Comparison of ENCODE assay signal across 9 cellular contexts in the genomic region with DNA sequence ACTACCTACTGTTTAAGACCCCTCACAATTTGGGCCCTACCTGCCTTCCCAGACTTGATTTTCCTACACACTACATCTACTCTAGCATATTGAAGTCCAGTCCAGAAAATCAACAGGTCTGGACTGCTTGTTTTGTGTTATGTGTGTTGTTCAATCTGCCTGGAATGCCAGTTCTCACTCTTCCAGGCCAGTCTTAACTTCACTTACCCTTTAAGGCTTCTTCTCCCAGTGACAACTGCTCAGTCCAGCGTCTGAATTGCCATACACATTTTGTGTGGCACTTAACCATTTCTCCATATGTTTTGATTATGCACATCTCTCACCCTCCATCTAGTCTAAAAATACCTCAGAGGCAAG. TPM values are rescaled to one million over a fixed set of nuclear protein-coding genes. Genes with fewer than 3 reads are reported as not detected.
DNase-seq lines count a peak whose midpoint lies in the region; ATAC-seq, FAIRE-seq and TF ChIP-seq lines count a peak whose summit lies in the region.
"Had no signal": no experiment of that assay in that cellular context is flagged by ENCODE, and none has a peak within 500 bp of the region (broad histone marks: within the 10 kb centered on the region; RNA-seq: fewer than 3 reads in every experiment).

No MANE protein-coding gene starts in this region.

- H3K36me3 ChIP-seq in HEK293 (ENCODE audit: control insufficient read depth in 2 of 2, insufficient read depth in 1 of 2, low read length in 2 of 2): peaks cover 40 to 48% of the 10 kb centered on the region in 2 experiments
- peaks cover 26% of the 10 kb centered on the region for H3K36me3 ChIP-seq in iPS-20b (ENCODE audit: insufficient read depth, low read depth, low read length)
- H3K36me3 ChIP-seq: adrenal gland had no signal

- peak overlapping the region; percentile 77 for H3K27ac Mint-ChIP-seq in activated T-helper 2 cell treated with anti-CD3 and anti-CD28 coated beads, Interferon-gamma antibody, Interleukin-2, Interleukin-4, amounts not matched to agents 10 μg/mL and 5 μg/mL and 100 μg/mL, durations not matched to agents 14 hours and 24 hours and 36 hours

- FAIRE-seq in A549 (lab: Jason Lieb, UNC): no peak

- no peak for TF ChIP-seq POLR2A in A549 (IDR thresholded peaks at IDR 0.05; ENCODE audit: low read length)

- peaks cover 41% of the 10 kb centered on the region for H3K36me3 Mint-ChIP-seq in activated T-helper 2 cell treated with anti-CD3 and anti-CD28 coated beads, Interferon-gamma antibody, Interleukin-2, Interleukin-4, amounts not matched to agents 10 μg/mL and 5 μg/mL and 100 μg/mL, durations not matched to agents 14 hours and 24 hours and 36 hours (ENCODE audit: low read depth)

- TF ChIP-seq CTCF in A549 (IDR thresholded peaks at IDR 0.05): no peak
- no peak for TF ChIP-seq CTCF in HEK293 (tag by site-specific recombination; IDR thresholded peaks at IDR 0.05)

- peak in 1 of 2 experiments; percentile 22 for DNase-seq in A549 (ENCODE audit: low read depth in 1 of 2, low spot score in 1 of 2)
- DNase-seq in activated T-helper 2 cell treated with anti-CD3 and anti-CD28 coated beads, Interferon-gamma antibody, Interleukin-2, Interleukin-4, amounts not matched to agents 10 μg/mL and 5 μg/mL and 100 μg/mL, durations not matched to agents 14 hours and 24 hours and 36 hours (ENCODE audit: low spot score): no peak
- DNase-seq in GF-D8 (lab: John Stamatoyannopoulos, UW): no peak

- peaks cover 10% of the 10 kb centered on the region for H3K27me3 Mint-ChIP-seq in activated T-helper 2 cell treated with anti-CD3 and anti-CD28 coated beads, Interferon-gamma antibody, Interleukin-2, Interleukin-4, amounts not matched to agents 10 μg/mL and 5 μg/mL and 100 μg/mL, durations not matched to agents 14 hours and 24 hours and 36 hours (ENCODE audit: low read depth)

- no peaks in the 10 kb centered on the region for H3K9me3 Mint-ChIP-seq in activated T-helper 2 cell treated with anti-CD3 and anti-CD28 coated beads, Interferon-gamma antibody, Interleukin-2, Interleukin-4, amounts not matched to agents 10 μg/mL and 5 μg/mL and 100 μg/mL, durations not matched to agents 14 hours and 24 hours and 36 hours

- POLR2A ChIA-PET in A549 (lab: Yijun Ruan, JAX): no interaction called here
- POLR2A ChIA-PET in HEK293 (lab: Yijun Ruan, JAX): interaction anchor here (1.8 to 2.4 kb wide), 3 partner anchors 13 to 241 kb away, joined by 13 to 27 read pairs (median 14); a partner anchor contains a TSS

- H3K27ac ChIP-seq in A549 (peak overlapping the region; percentile 69 to 87), HEK293 (ENCODE audit: extremely low read depth, low read depth, low read length) (peak overlapping the region; percentile 83; the same call in 1 of the 2 replicates), iPS-20b (ENCODE audit: low read length) (no peak overlapping the region)
- H3K27ac ChIP-seq: adrenal gland had no signal

- no peak for TF ChIP-seq EP300 in A549 (IDR thresholded peaks at IDR 0.05)

- H3K4me1 Mint-ChIP-seq in activated T-helper 2 cell treated with anti-CD3 and anti-CD28 coated beads, Interferon-gamma antibody, Interleukin-2, Interleukin-4, amounts not matched to agents 10 μg/mL and 5 μg/mL and 100 μg/mL, durations not matched to agents 14 hours and 24 hours and 36 hours (ENCODE audit: low read depth): peaks cover 32% of the 10 kb centered on the region

- 3% methylated on average over 1 of the region's 1 CpG for WGBS in A549 (ENCODE audit: missing lambda C conversion rate)

- ATAC-seq in A549: no peak
- ATAC-seq in GM18909 (IDR thresholded peaks at IDR 0.05; ENCODE audit: poor library complexity, unreplicated experiment): no peak
- no peak for ATAC-seq in HG03095 (IDR thresholded peaks at IDR 0.05; ENCODE audit: unreplicated experiment)
- no peak for ATAC-seq in GM21390 (IDR thresholded peaks at IDR 0.05; ENCODE audit: unreplicated experiment)

- H3K27me3 ChIP-seq in iPS-20b (ENCODE audit: insufficient read depth, low read length): no peaks in the 10 kb centered on the region
- H3K27me3 ChIP-seq: adrenal gland had no signal

- H3K4me2 ChIP-seq in A549: peak overlapping the region; percentile 96

- H3K4me3 ChIP-seq in A549 (peak overlapping the region; percentile 77), HEK293 (ENCODE audit: low read depth, low read length) (peak overlapping the region; percentile 67), iPS-20b (ENCODE audit: low read length) (peak overlapping the region; percentile 93)

- H3K4me3 Mint-ChIP-seq in activated T-helper 2 cell treated with anti-CD3 and anti-CD28 coated beads, Interferon-gamma antibody, Interleukin-2, Interleukin-4, amounts not matched to agents 10 μg/mL and 5 μg/mL and 100 μg/mL, durations not matched to agents 14 hours and 24 hours and 36 hours (ENCODE audit: low read depth): peak overlapping the region; percentile 92

- H3K9ac ChIP-seq in iPS-20b (ENCODE audit: low read depth, low read length): peak overlapping the region; percentile 89

- TF ChIP-seq RAD21 in A549 (conservative IDR thresholded peaks at IDR 0.05 in 1 of 2, IDR thresholded peaks at IDR 0.05 in 1 of 2): no peak

- CTCF ChIA-PET in A549 (lab: Yijun Ruan, JAX) (interaction anchor here (1.4 kb wide), 1 partner anchor 82 kb away, joined by 6 read pairs; no protein-coding TSS in a partner anchor), HEK293 (lab: Yijun Ruan, JAX) (interaction anchor here (1.7 kb wide), 1 partner anchor 219 kb away, joined by 5 read pairs; no protein-coding TSS in a partner anchor)

- peaks cover 29% of the 10 kb centered on the region for H3K4me1 ChIP-seq in A549
- peaks cover 12% of the 10 kb centered on the region for H3K4me1 ChIP-seq in HEK293 (ENCODE audit: control insufficient read depth, insufficient read depth, low read length)
- peaks cover 3% of the 10 kb centered on the region; the same call in 1 of the 2 replicates for H3K4me1 ChIP-seq in iPS-20b (ENCODE audit: insufficient read depth, low read length)

- no peaks in the 10 kb centered on the region for H3K9me3 ChIP-seq in A549
- H3K9me3 ChIP-seq in HEK293 (ENCODE audit: control insufficient read depth, insufficient read depth, low read depth, low read length): no peaks in the 10 kb centered on the region
- H3K9me3 ChIP-seq in iPS-20b (ENCODE audit: insufficient read depth, low read depth, low read length): no peaks in the 10 kb centered on the region
- H3K9me3 ChIP-seq: adrenal gland had no signal

- intact Hi-C loops in activated T-helper 2 cell treated with anti-CD3 and anti-CD28 coated beads, Interferon-gamma antibody, Interleukin-2, Interleukin-4, amounts not matched to agents 10 μg/mL and 5 μg/mL and 100 μg/mL, durations not matched to agents 14 hours and 24 hours and 36 hours (cut with micrococcal nuclease): loop anchor here (5.0 kb wide), 1 partner anchor 316 kb away; a partner anchor contains a TSS

TF ChIP-seq in A549, 52 proteins besides CTCF, POLR2A, EP300 and RAD21 (continues in another document):
- TF ChIP-seq SREBF2 (IDR thresholded peaks at IDR 0.05) (no peak), NR3C1 (IDR thresholded peaks at IDR 0.05) (no peak), ZC3H11A (IDR thresholded peaks at IDR 0.05) (no peak), EHMT2 (IDR thresholded peaks at IDR 0.05; ENCODE audit: low read depth) (no peak), ZNF302 (CRISPR knock-in tag; IDR thresholded peaks at IDR 0.05) (no peak), NFE2L2 (conservative IDR thresholded peaks at IDR 0.05; ENCODE audit: low read length) (no peak), HDAC2 (IDR thresholded peaks at IDR 0.05) (no peak), CEBPB (IDR thresholded peaks at IDR 0.05) (no peak), ZFP36 (IDR thresholded peaks at IDR 0.05; ENCODE audit: borderline replicate concordance, partially characterized antibody) (no peak)
- TF ChIP-seq, protein P1, sequence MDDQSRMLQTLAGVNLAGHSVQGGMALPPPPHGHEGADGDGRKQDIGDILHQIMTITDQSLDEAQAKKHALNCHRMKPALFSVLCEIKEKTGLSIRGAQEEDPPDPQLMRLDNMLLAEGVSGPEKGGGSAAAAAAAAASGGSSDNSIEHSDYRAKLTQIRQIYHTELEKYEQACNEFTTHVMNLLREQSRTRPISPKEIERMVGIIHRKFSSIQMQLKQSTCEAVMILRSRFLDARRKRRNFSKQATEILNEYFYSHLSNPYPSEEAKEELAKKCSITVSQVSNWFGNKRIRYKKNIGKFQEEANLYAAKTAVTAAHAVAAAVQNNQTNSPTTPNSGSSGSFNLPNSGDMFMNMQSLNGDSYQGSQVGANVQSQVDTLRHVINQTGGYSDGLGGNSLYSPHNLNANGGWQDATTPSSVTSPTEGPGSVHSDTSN (IDR thresholded peaks at IDR 0.05): no peak

TF ChIP-seq in HEK293, 187 proteins besides CTCF, POLR2A, EP300 and RAD21 (continues in another document):
- TF ChIP-seq SCRT2 (tag by site-specific recombination; IDR thresholded peaks at IDR 0.05): peak; percentile 95
- peak; percentile 60 for TF ChIP-seq SCRT1 (tag by site-specific recombination; IDR thresholded peaks at IDR 0.05; ENCODE audit: borderline replicate concordance)
- peak; percentile 41; the same call in 1 of the 2 replicates for TF ChIP-seq ZNF600 (tag by site-specific recombination; IDR thresholded peaks at IDR 0.05)

RNA-seq across cellular contexts. Expression of a gene that starts 1.1 kb away (rescaled TPM):
- polyA plus RNA-seq in A549 (2011; rRNA removed) (7.8 and 9.4 TPM in 2 replicates), A549 (2017; fragmentation: RNase III; extraction: RNeasy Plus Mini Kit Qiagen cat#74134 plus additional on column Dnase treatment) (10.4 to 11.6 TPM (median 11.3 TPM) in 3 replicates)
- polyA plus RNA-seq in A549 (2012; cell fraction: cytosol; rRNA removed): 9.0 and 11.2 TPM in 2 replicates
- polyA plus RNA-seq in A549 (2012; cell fraction: nucleus; rRNA removed): 32.5 and 33.7 TPM in 2 replicates
- 18.4 and 23.8 TPM in 2 replicates for polyA minus RNA-seq in A549 (2011; rRNA and poly(A)+ RNA removed)
- total RNA-seq in activated T-helper 2 cell treated with anti-CD3 and anti-CD28 coated beads, Interferon-gamma antibody, Interleukin-2, Interleukin-4, amounts not matched to agents 10 μg/mL and 5 μg/mL and 100 μg/mL, durations not matched to agents 14 hours and 24 hours and 36 hours: 18.0 and 18.7 TPM in 2 replicates
